10 cellular contexts compared by ENCODE assay signal in the genomic region with DNA sequence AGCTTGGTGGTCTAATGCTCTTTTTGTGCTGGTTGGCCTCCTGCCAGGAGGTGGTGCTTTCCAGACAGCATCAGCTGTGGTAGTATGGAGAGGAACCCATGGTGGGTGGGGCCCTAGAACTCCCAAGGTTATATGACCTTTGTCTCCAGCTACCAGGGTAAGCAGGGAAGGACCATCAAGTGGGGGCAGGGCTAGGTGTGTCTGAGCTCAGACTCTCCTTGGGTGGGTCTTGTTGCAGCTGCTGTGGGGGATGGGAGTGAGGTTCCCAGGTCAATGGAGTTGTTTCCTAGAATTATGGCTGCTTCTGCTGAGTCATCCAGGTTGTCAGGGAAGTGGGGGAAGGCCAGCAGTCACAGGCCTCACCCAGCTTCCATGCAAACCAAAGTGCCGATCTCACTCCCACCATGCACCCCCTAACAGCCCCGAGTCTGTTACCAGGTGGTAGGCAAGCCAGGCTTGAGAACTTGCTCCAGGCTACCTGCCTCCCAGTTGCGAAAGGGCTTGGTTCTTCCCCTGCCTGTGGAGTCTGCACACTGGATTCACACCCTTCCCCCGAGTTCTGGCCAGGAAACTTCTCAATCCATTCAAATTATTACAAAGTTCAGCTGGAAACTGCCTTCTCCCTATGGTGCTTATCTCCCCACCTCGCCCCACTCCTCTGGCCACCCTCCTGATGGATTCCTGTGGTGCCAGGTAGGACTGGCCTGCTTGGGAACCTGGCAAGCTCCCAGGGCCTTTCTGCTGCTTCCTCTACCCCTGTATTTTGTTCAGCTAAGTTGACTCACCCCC.
"Had no signal": no experiment of that assay in that cellular context is flagged by ENCODE, and none has a peak within 500 bp of the region (broad histone marks: within the 10 kb centered on the region; RNA-seq: fewer than 3 reads in every experiment).

No MANE protein-coding gene starts in this region.

- H3K27ac ChIP-seq: neural progenitor cell, pancreas, thoracic aorta had no signal

- H3K27me3 ChIP-seq: neural progenitor cell, pancreas had no signal

- H3K4me1 ChIP-seq: neural progenitor cell, pancreas had no signal

- H3K9me3 ChIP-seq: pancreas, thoracic aorta had no signal

- H3K4me3 ChIP-seq: neural progenitor cell, pancreas, thoracic aorta had no signal

- FAIRE-seq: pancreas, urothelium cell line had no signal

- ATAC-seq: activated CD4-positive, CD25-positive, alpha-beta regulatory T cell treated with anti-CD3 and anti-CD28 coated beads, Interleukin-2, amount 50 U/mL, for 24 hours; pancreas had no signal

- DNase-seq: activated naive CD4-positive, alpha-beta T cell treated with anti-CD3 and anti-CD28 coated beads, Interleukin-2, amount 50 U/mL, for 16 hours; foreskin melanocyte; head of caudate nucleus; pancreas; stimulated activated CD4-positive, alpha-beta T cell treated with anti-CD3 and anti-CD28 coated beads, Interleukin-4, amount 100 ng/mL, for 1 hour; stimulated activated CD8-positive, alpha-beta memory T cell treated with anti-CD3 and anti-CD28 coated beads, Interleukin-4, amount 100 ng/mL, for 48 hours had no signal

- H3K36me3 ChIP-seq: neural progenitor cell, pancreas, thoracic aorta had no signal
